ENCODE assay signal across 14 cellular contexts in the genomic region with DNA sequence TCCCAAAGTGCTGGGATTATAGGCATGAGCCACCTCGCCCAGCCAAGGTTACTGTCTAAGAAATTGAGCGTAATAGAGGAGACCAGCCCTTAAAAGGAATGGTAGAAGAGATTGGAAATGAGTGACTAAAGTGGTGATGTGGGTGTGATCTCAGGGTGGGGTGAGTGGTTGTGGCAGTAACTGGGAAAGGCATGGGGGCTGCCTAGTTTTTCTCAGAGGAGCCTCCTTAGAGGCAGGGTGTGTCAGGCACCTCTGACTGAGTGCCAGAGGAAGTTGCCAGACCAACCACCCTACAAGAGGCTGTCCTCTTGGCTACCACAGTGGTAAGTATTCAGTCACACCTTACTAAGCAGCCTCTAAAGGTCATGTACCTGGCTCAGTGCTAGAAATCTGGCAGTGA. TPM values are rescaled to one million over a fixed set of nuclear protein-coding genes. Genes with fewer than 3 reads are reported as not detected.
DNase-seq lines count a peak whose midpoint lies in the region; ATAC-seq and TF ChIP-seq lines count a peak whose summit lies in the region.
"Had no signal": no experiment of that assay in that cellular context is flagged by ENCODE, and none has a peak within 500 bp of the region (broad histone marks: within the 10 kb centered on the region; RNA-seq: fewer than 3 reads in every experiment).

No MANE protein-coding gene starts in this region.

- H3K27me3 Mint-ChIP-seq in activated CD4-positive, alpha-beta T cell treated with anti-CD3 and anti-CD28 coated beads for 36 hours: no peaks in the 10 kb centered on the region
- no peaks in the 10 kb centered on the region for H3K27me3 Mint-ChIP-seq in stimulated activated naive B cell treated with anti-CD40 and anti-IgM and Interleukin-4, amounts not matched to agents 10 μg/mL and 1 μg/mL and 100 μg/mL, for 72 hours
- H3K27me3 Mint-ChIP-seq in progenitor cell of endocrine pancreas: no peaks in the 10 kb centered on the region

- H3K9me3 Mint-ChIP-seq in activated CD4-positive, alpha-beta T cell treated with anti-CD3 and anti-CD28 coated beads for 36 hours (ENCODE audit: low read depth): no peaks in the 10 kb centered on the region
- H3K9me3 Mint-ChIP-seq in stimulated activated naive B cell treated with anti-CD40 and anti-IgM and Interleukin-4, amounts not matched to agents 10 μg/mL and 1 μg/mL and 100 μg/mL, for 72 hours: no peaks in the 10 kb centered on the region
- no peaks in the 10 kb centered on the region for H3K9me3 Mint-ChIP-seq in progenitor cell of endocrine pancreas (ENCODE audit: low read depth)

- intact Hi-C loops in activated CD4-positive, alpha-beta T cell treated with anti-CD3 and anti-CD28 coated beads for 36 hours (cut with DNase I, micrococcal nuclease): no loop called here

- TF ChIP-seq CTCF in RWPE2 (IDR thresholded peaks at IDR 0.05; ENCODE audit: poor library complexity, severe bottlenecking): no peak
- TF ChIP-seq CTCF in progenitor cell of endocrine pancreas (IDR thresholded peaks at IDR 0.05; ENCODE audit: unreplicated experiment): no peak

- H3K27me3 ChIP-seq in RWPE2 (ENCODE audit: insufficient read depth, poor library complexity, severe bottlenecking): no peaks in the 10 kb centered on the region

- CTCF ChIA-PET in activated CD4-positive, alpha-beta T cell treated with anti-CD3 and anti-CD28 coated beads for 36 hours (lab: Charles Lee): interaction anchor here (0.6 to 1.3 kb wide), 2 partner anchors 9 to 33 kb away, joined by 3 read pairs; a partner anchor contains a TSS

- no peak overlapping the region for H3K4me3 Mint-ChIP-seq in activated CD4-positive, alpha-beta T cell treated with anti-CD3 and anti-CD28 coated beads for 36 hours
- H3K4me3 Mint-ChIP-seq in stimulated activated naive B cell treated with anti-CD40 and anti-IgM and Interleukin-4, amounts not matched to agents 10 μg/mL and 1 μg/mL and 100 μg/mL, for 72 hours: no peak overlapping the region
- H3K4me3 Mint-ChIP-seq in progenitor cell of endocrine pancreas (ENCODE audit: low read depth): no peak overlapping the region

- H3K4me1 ChIP-seq in RWPE2 (ENCODE audit: insufficient read depth, poor library complexity, severe bottlenecking): peaks cover 8% of the 10 kb centered on the region
- H3K4me1 ChIP-seq: A549 had no signal

- H3K4me3 ChIP-seq in RWPE2 (ENCODE audit: severe bottlenecking): no peak overlapping the region
- H3K4me3 ChIP-seq: A549, coronary artery had no signal

- H3K27ac Mint-ChIP-seq in activated CD4-positive, alpha-beta T cell treated with anti-CD3 and anti-CD28 coated beads for 36 hours: no peak overlapping the region
- H3K27ac Mint-ChIP-seq in stimulated activated naive B cell treated with anti-CD40 and anti-IgM and Interleukin-4, amounts not matched to agents 10 μg/mL and 1 μg/mL and 100 μg/mL, for 72 hours: peak overlapping the region; percentile 52
- H3K27ac Mint-ChIP-seq in progenitor cell of endocrine pancreas: no peak overlapping the region

- peak overlapping the region; percentile 24 for H3K27ac ChIP-seq in RWPE2 (ENCODE audit: poor library complexity, severe bottlenecking)
- H3K27ac ChIP-seq: A549, coronary artery had no signal

- no peak for DNase-seq in activated CD4-positive, alpha-beta T cell treated with anti-CD3 and anti-CD28 coated beads for 36 hours
- no peak for DNase-seq in activated CD4-positive, alpha-beta T cell treated with anti-CD3 and anti-CD28 coated beads, Interleukin-2, amount 50 U/mL, for 48 hours
- DNase-seq in RWPE2 (ENCODE audit: low spot score): no peak
- no peak for DNase-seq in stimulated activated naive B cell treated with anti-CD40 and anti-IgM and Interleukin-4, amounts not matched to agents 10 μg/mL and 1 μg/mL and 100 μg/mL, for 72 hours
- DNase-seq in progenitor cell of endocrine pancreas (ENCODE audit: low spot score, unreplicated experiment): no peak
- DNase-seq: activated naive CD4-positive, alpha-beta T cell treated with anti-CD3 and anti-CD28 coated beads, Interleukin-2, amount 50 U/mL, for 16 hours; foreskin melanocyte had no signal

- H3K36me3 Mint-ChIP-seq in activated CD4-positive, alpha-beta T cell treated with anti-CD3 and anti-CD28 coated beads for 36 hours (ENCODE audit: low read depth): peaks cover 20% of the 10 kb centered on the region
- peaks cover 19 to 35% of the 10 kb centered on the region in 2 donors for H3K36me3 Mint-ChIP-seq in stimulated activated naive B cell treated with anti-CD40 and anti-IgM and Interleukin-4, amounts not matched to agents 10 μg/mL and 1 μg/mL and 100 μg/mL, for 72 hours
- H3K36me3 Mint-ChIP-seq in progenitor cell of endocrine pancreas (ENCODE audit: insufficient read depth): peaks cover 7% of the 10 kb centered on the region

- POLR2A ChIA-PET in activated CD4-positive, alpha-beta T cell treated with anti-CD3 and anti-CD28 coated beads for 36 hours (lab: Charles Lee): no interaction called here

- ATAC-seq in activated CD4-positive, alpha-beta T cell treated with anti-CD3 and anti-CD28 coated beads for 36 hours: peak; percentile 60
- ATAC-seq in RWPE2 (ENCODE audit: low read depth) (peak; percentile 79), esophagus mucosa (peak; percentile 96), GM19324 (IDR thresholded peaks at IDR 0.05; ENCODE audit: low FRiP score, unreplicated experiment) (no peak), HG03039 (IDR thresholded peaks at IDR 0.05; ENCODE audit: unreplicated experiment) (no peak)
- ATAC-seq in stimulated activated naive B cell treated with anti-CD40 and anti-IgM and Interleukin-4, amounts not matched to agents 10 μg/mL and 1 μg/mL and 100 μg/mL, for 72 hours (replicated peaks): peak; percentile 51 to 59

- H3K4me1 Mint-ChIP-seq in activated CD4-positive, alpha-beta T cell treated with anti-CD3 and anti-CD28 coated beads for 36 hours: no peaks in the 10 kb centered on the region
- H3K4me1 Mint-ChIP-seq in stimulated activated naive B cell treated with anti-CD40 and anti-IgM and Interleukin-4, amounts not matched to agents 10 μg/mL and 1 μg/mL and 100 μg/mL, for 72 hours: peaks cover 15 to 17% of the 10 kb centered on the region in 2 donors
- H3K4me1 Mint-ChIP-seq in progenitor cell of endocrine pancreas (ENCODE audit: low read depth): no peaks in the 10 kb centered on the region

- peaks cover 30% of the 10 kb centered on the region for H3K36me3 ChIP-seq in RWPE2 (ENCODE audit: low read depth)

- H3K9me3 ChIP-seq in RWPE2 (ENCODE audit: severe bottlenecking): no peaks in the 10 kb centered on the region
- H3K9me3 ChIP-seq: A549 had no signal

RNA-seq across cellular contexts. Expression of a gene that starts 8.9 kb away (rescaled TPM):
- 10 to 100 TPM; 29.5 to 33.1 TPM for total RNA-seq in activated CD4-positive, alpha-beta T cell treated with anti-CD3 and anti-CD28 coated beads for 36 hours
- total RNA-seq in esophagus mucosa (17.4 TPM), progenitor cell of endocrine pancreas (18.8 and 21.2 TPM in 2 replicates)

RNA-seq across cellular contexts. Expression of a gene that starts 8.9 kb away (rescaled TPM):
- total RNA-seq in activated CD4-positive, alpha-beta T cell treated with anti-CD3 and anti-CD28 coated beads for 36 hours: 10 to 100 TPM; 13.7 to 17.1 TPM
- total RNA-seq in esophagus mucosa (12.1 TPM), progenitor cell of endocrine pancreas (9.5 and 10.4 TPM in 2 replicates)

RNA-seq across cellular contexts. Expression of a gene that starts 16.2 kb away (rescaled TPM):
- total RNA-seq in activated CD4-positive, alpha-beta T cell treated with anti-CD3 and anti-CD28 coated beads for 36 hours: not detected
- not detected for total RNA-seq in esophagus mucosa
- total RNA-seq in progenitor cell of endocrine pancreas: not detected in 2 replicates
- total RNA-seq: NCI-H460, osteocyte had no signal

RNA-seq across cellular contexts. Expression of a gene that starts 32.7 kb away (rescaled TPM):
- 1 to 10 TPM; 3.2 to 3.8 TPM for total RNA-seq in activated CD4-positive, alpha-beta T cell treated with anti-CD3 and anti-CD28 coated beads for 36 hours
- total RNA-seq in esophagus mucosa (0.68 TPM), progenitor cell of endocrine pancreas (not detected in 2 replicates)
- total RNA-seq: NCI-H460, osteocyte had no signal

RNA-seq across cellular contexts. Expression of a gene that starts 51.7 kb away (rescaled TPM):
- total RNA-seq in activated CD4-positive, alpha-beta T cell treated with anti-CD3 and anti-CD28 coated beads for 36 hours: under 1 TPM in 1 of 2 experiments, not detected in 1; 0.11 TPM
- 0.08 TPM for total RNA-seq in esophagus mucosa
- not detected in 2 replicates for total RNA-seq in progenitor cell of endocrine pancreas
- total RNA-seq: NCI-H460, osteocyte had no signal

Comparison
In these comparisons a context has a peak if more than half of its experiments do, and no peak if none do; other contexts are left out.
1. ATAC-seq: peak in activated CD4-positive, alpha-beta T cell treated with anti-CD3 and anti-CD28 coated beads for 36 hours (single experiment), RWPE2 (single experiment), esophagus mucosa (single experiment) and stimulated activated naive B cell treated with anti-CD40 and anti-IgM and Interleukin-4, amounts not matched to agents 10 μg/mL and 1 μg/mL and 100 μg/mL, for 72 hours (2 of 2); none in GM19324 (single experiment) and HG03039 (single experiment).